ENCODE assay signal across 10 cellular contexts in the genomic region with DNA sequence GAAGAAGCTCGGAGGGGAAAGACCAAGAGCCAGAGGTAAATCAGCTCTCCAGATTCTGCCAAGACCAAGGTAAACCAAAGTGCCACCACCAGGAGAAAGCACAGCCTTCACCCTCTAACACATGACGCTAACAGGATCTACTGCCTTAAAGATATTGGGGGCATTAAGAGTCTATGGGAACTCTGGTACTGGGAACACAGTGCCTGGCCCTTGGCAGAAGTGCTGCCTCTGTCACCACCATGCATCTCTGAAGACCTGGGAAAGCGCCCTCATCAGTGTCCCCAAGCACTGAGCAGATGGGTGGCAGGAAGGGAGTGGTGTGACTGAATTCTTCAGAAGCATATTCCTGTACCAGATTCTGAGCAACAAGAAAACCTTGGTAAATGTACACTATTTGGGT. TPM values are rescaled to one million over a fixed set of nuclear protein-coding genes. Genes with fewer than 3 reads are reported as not detected.
DNase-seq lines count a peak whose midpoint lies in the region; ATAC-seq, FAIRE-seq and TF ChIP-seq lines count a peak whose summit lies in the region.
"Had no signal": no experiment of that assay in that cellular context is flagged by ENCODE, and none has a peak within 500 bp of the region (broad histone marks: within the 10 kb centered on the region; RNA-seq: fewer than 3 reads in every experiment).

No MANE protein-coding gene starts in this region.

- H3K27ac ChIP-seq in A549: no peak overlapping the region; a peak in 1 of 6 replicates

- H3K27me3 Mint-ChIP-seq in IgD-negative memory B cell (no peaks in the 10 kb centered on the region), naive B cell (peaks cover 0 to 8% (median 6%) of the 10 kb centered on the region in 3 donors)

- H3K4me1 ChIP-seq in A549: peaks cover 15% of the 10 kb centered on the region; the same call in 1 of the 3 replicates

- CTCF ChIA-PET in A549 (lab: Yijun Ruan, JAX): no interaction called here

- DNase-seq in A549 (ENCODE audit: low read depth in 1 of 2, low spot score in 1 of 2) (no peak), cerebellar cortex (ENCODE audit: low spot score) (peak; percentile 42), naive B cell (no peak), GF-D8 (lab: John Stamatoyannopoulos, UW) (no peak)

- no peak for TF ChIP-seq POLR2A in A549 (IDR thresholded peaks at IDR 0.05; ENCODE audit: low read length)

- H3K9me3 Mint-ChIP-seq in IgD-negative memory B cell (no peaks in the 10 kb centered on the region), naive B cell (no peaks in the 10 kb centered on the region)

- H3K4me3 ChIP-seq in A549: peak overlapping the region; percentile 81; the same call in 2 of the 3 replicates

- H3K27ac Mint-ChIP-seq in IgD-negative memory B cell (no peak overlapping the region), naive B cell (peak overlapping the region in 2 of 6 donors; percentile 32 to 46)

- TF ChIP-seq EP300 in A549 (IDR thresholded peaks at IDR 0.05): no peak

- TF ChIP-seq CTCF in A549 (IDR thresholded peaks at IDR 0.05): no peak

- H3K4me1 Mint-ChIP-seq in IgD-negative memory B cell (peaks cover 19 to 23% (median 19%) of the 10 kb centered on the region in 3 donors), naive B cell (peaks cover 21 to 32% (median 26%) of the 10 kb centered on the region in 3 donors)

- 94% methylated on average over 3 of the region's 3 CpGs for WGBS in A549 (ENCODE audit: missing lambda C conversion rate)

- no peak for TF ChIP-seq RAD21 in A549 (conservative IDR thresholded peaks at IDR 0.05 in 1 of 2, IDR thresholded peaks at IDR 0.05 in 1 of 2)

- H3K4me3 Mint-ChIP-seq in IgD-negative memory B cell (peak overlapping the region; percentile 22 to 96 (median 80)), naive B cell (peak overlapping the region in 7 of 8 donors; percentile 22 to 98 (median 90))

- H3K9me3 ChIP-seq in A549: no peaks in the 10 kb centered on the region

- no peak for ATAC-seq in A549
- no peak for ATAC-seq in naive B cell (ENCODE audit: low read depth in 2 of 2)
- no peak for ATAC-seq in HG03097 (IDR thresholded peaks at IDR 0.05; ENCODE audit: low FRiP score, unreplicated experiment)
- ATAC-seq in HG02610 (IDR thresholded peaks at IDR 0.05; ENCODE audit: unreplicated experiment): no peak
- ATAC-seq in GM18867 (IDR thresholded peaks at IDR 0.05; ENCODE audit: unreplicated experiment): no peak

- FAIRE-seq in A549 (lab: Jason Lieb, UNC): no peak
- FAIRE-seq: colon had no signal

- H3K4me2 ChIP-seq in A549: peak overlapping the region; percentile 91

- POLR2A ChIA-PET in A549 (lab: Yijun Ruan, JAX): no interaction called here

- peaks cover 2% of the 10 kb centered on the region for H3K36me3 Mint-ChIP-seq in IgD-negative memory B cell
- no peaks in the 10 kb centered on the region for H3K36me3 Mint-ChIP-seq in naive B cell

TF ChIP-seq in A549, 52 proteins besides CTCF, POLR2A, EP300 and RAD21:
- TF ChIP-seq SMC3 (IDR thresholded peaks at IDR 0.05): no peak
- TF ChIP-seq USF2 (IDR thresholded peaks at IDR 0.05): no peak
- TF ChIP-seq ELK1 (IDR thresholded peaks at IDR 0.05; ENCODE audit: low read depth, low read length): no peak
- TF ChIP-seq, protein P1, sequence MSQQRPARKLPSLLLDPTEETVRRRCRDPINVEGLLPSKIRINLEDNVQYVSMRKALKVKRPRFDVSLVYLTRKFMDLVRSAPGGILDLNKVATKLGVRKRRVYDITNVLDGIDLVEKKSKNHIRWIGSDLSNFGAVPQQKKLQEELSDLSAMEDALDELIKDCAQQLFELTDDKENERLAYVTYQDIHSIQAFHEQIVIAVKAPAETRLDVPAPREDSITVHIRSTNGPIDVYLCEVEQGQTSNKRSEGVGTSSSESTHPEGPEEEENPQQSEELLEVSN (IDR thresholded peaks at IDR 0.05; ENCODE audit: borderline replicate concordance, low read depth): no peak
- TF ChIP-seq ATOH8 (CRISPR knock-in tag; IDR thresholded peaks at IDR 0.05; ENCODE audit: low read depth): no peak
- TF ChIP-seq CBX2 (IDR thresholded peaks at IDR 0.05; ENCODE audit: borderline replicate concordance, low read depth): no peak
- TF ChIP-seq ZC3H11A (IDR thresholded peaks at IDR 0.05): no peak
- TF ChIP-seq KDM5A (IDR thresholded peaks at IDR 0.05): no peak
- TF ChIP-seq HDAC2 (IDR thresholded peaks at IDR 0.05): no peak
- no peak for TF ChIP-seq RARB (CRISPR knock-in tag; IDR thresholded peaks at IDR 0.05)
- TF ChIP-seq, protein P2, sequence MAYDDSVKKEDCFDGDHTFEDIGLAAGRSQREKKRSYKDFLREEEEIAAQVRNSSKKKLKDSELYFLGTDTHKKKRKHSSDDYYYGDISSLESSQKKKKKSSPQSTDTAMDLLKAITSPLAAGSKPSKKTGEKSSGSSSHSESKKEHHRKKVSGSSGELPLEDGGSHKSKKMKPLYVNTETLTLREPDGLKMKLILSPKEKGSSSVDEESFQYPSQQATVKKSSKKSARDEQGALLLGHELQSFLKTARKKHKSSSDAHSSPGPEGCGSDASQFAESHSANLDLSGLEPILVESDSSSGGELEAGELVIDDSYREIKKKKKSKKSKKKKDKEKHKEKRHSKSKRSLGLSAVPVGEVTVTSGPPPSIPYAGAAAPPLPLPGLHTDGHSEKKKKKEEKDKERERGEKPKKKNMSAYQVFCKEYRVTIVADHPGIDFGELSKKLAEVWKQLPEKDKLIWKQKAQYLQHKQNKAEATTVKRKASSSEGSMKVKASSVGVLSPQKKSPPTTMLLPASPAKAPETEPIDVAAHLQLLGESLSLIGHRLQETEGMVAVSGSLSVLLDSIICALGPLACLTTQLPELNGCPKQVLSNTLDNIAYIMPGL (CRISPR knock-in tag; IDR thresholded peaks at IDR 0.05; ENCODE audit: borderline replicate concordance): no peak
- TF ChIP-seq SREBF2 (IDR thresholded peaks at IDR 0.05): no peak
- no peak for TF ChIP-seq KDM1A (IDR thresholded peaks at IDR 0.05; ENCODE audit: low read depth)
- no peak for TF ChIP-seq BHLHE40 (IDR thresholded peaks at IDR 0.05; ENCODE audit: low read depth, low read length)
- TF ChIP-seq PHF8 (IDR thresholded peaks at IDR 0.05; ENCODE audit: borderline replicate concordance, low read depth): no peak
- no peak for TF ChIP-seq TFCP2L1 (CRISPR knock-in tag; IDR thresholded peaks at IDR 0.05)
- TF ChIP-seq, protein P3, sequence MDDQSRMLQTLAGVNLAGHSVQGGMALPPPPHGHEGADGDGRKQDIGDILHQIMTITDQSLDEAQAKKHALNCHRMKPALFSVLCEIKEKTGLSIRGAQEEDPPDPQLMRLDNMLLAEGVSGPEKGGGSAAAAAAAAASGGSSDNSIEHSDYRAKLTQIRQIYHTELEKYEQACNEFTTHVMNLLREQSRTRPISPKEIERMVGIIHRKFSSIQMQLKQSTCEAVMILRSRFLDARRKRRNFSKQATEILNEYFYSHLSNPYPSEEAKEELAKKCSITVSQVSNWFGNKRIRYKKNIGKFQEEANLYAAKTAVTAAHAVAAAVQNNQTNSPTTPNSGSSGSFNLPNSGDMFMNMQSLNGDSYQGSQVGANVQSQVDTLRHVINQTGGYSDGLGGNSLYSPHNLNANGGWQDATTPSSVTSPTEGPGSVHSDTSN (IDR thresholded peaks at IDR 0.05): no peak
- TF ChIP-seq MAZ (IDR thresholded peaks at IDR 0.05; ENCODE audit: borderline replicate concordance, low read depth, low read length): no peak
- TF ChIP-seq JUN (IDR thresholded peaks at IDR 0.05): no peak

RNA-seq across cellular contexts. Expression of gene QDPR, which starts 1.3 kb away (rescaled TPM):
- polyA plus RNA-seq in A549 (2011; rRNA removed) (40.4 and 40.7 TPM in 2 replicates), A549 (2017; fragmentation: RNase III; extraction: RNeasy Plus Mini Kit Qiagen cat#74134 plus additional on column Dnase treatment) (64.2 to 75.1 TPM (median 72.8 TPM) in 3 replicates), IgD-negative memory B cell (26.2 TPM), naive B cell (ENCODE audit: low read depth in 6 of 6) (10 to 100 TPM in 5 of 6 donors, 1 to 10 TPM in 1; 9.7 to 21.8 (median 13.0) TPM)
- polyA plus RNA-seq in A549 (2012; cell fraction: cytosol; rRNA removed): 51.6 and 62.3 TPM in 2 replicates
- polyA plus RNA-seq in A549 (2012; cell fraction: nucleus; rRNA removed): 34.4 and 74.5 TPM in 2 replicates
- polyA minus RNA-seq in A549 (2011; rRNA and poly(A)+ RNA removed): 27.8 and 34.3 TPM in 2 replicates

RNA-seq across cellular contexts. Expression of gene CLRN2, which starts 4.4 kb away (rescaled TPM):
- not detected in 2 replicates for polyA plus RNA-seq in A549 (2011; rRNA removed)
- polyA plus RNA-seq in A549 (2012; cell fraction: cytosol; rRNA removed): not detected in 2 replicates
- polyA plus RNA-seq in A549 (2012; cell fraction: nucleus; rRNA removed): not detected in 2 replicates
- not detected in 3 replicates for polyA plus RNA-seq in A549 (2017; fragmentation: RNase III; extraction: RNeasy Plus Mini Kit Qiagen cat#74134 plus additional on column Dnase treatment)
- polyA minus RNA-seq in A549 (2011; rRNA and poly(A)+ RNA removed): not detected in 2 replicates
- polyA plus RNA-seq in IgD-negative memory B cell: not detected
- not detected for polyA plus RNA-seq in naive B cell (ENCODE audit: low read depth in 6 of 6)
- polyA plus RNA-seq: urinary bladder had no signal
